ENCODE assay signal across 16 cellular contexts in the genomic region with DNA sequence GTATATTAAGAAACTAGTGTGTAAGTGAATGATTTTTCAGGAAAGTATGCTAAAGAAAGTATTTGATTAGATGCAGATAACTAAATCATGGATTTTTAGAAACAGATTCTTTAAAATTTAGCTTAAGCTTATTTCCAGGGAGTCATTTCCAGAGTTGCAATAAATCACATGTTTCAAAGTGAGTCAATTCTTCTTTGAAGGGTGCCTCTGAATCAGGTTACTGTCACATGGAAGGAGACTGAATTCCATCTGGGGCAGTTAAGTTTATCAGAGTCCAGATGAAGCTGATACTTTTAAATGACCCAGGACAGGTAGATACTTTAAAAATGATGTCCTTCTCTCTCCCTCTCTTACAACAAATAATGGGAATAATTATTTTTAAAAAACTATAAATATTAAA.
"Had no signal": no experiment of that assay in that cellular context is flagged by ENCODE, and none has a peak within 500 bp of the region (broad histone marks: within the 10 kb centered on the region; RNA-seq: fewer than 3 reads in every experiment).

No MANE protein-coding gene starts in this region.

- H3K4me3 Mint-ChIP-seq: activated CD4-positive, alpha-beta memory T cell treated with anti-CD3 and anti-CD28 coated beads, Interleukin-2, amount 10 ng/mL, durations not matched to agents 7 days and 5 days; effector memory CD8-positive, alpha-beta T cell; natural killer cell had no signal

- ATAC-seq: effector memory CD8-positive, alpha-beta T cell; left lung; natural killer cell had no signal

- H3K27me3 ChIP-seq: left lung had no signal

- H3K27ac Mint-ChIP-seq: activated CD4-positive, alpha-beta memory T cell treated with anti-CD3 and anti-CD28 coated beads, Interleukin-2, amount 10 ng/mL, durations not matched to agents 7 days and 5 days; effector memory CD8-positive, alpha-beta T cell; natural killer cell had no signal

- H3K9me3 Mint-ChIP-seq: activated CD4-positive, alpha-beta memory T cell treated with anti-CD3 and anti-CD28 coated beads, Interleukin-2, amount 10 ng/mL, durations not matched to agents 7 days and 5 days; effector memory CD8-positive, alpha-beta T cell; natural killer cell had no signal

- DNase-seq: activated CD4-positive, alpha-beta memory T cell treated with anti-CD3 and anti-CD28 coated beads, Interleukin-2, amount 10 ng/mL, durations not matched to agents 7 days and 5 days; dermis blood vessel endothelial cell; effector memory CD8-positive, alpha-beta T cell; left lung; mesenchymal stem cell; natural killer cell; posterior cingulate gyrus; stimulated activated CD4-positive, alpha-beta T cell treated with anti-CD3 and anti-CD28 coated beads, Interleukin-15, amount 100 ng/mL, for 24 hours; stimulated activated CD4-positive, alpha-beta T cell treated with anti-CD3 and anti-CD28 coated beads, Interleukin-4, amount 100 ng/mL, for 1 hour; stimulated activated naive CD4-positive, alpha-beta T cell; substantia nigra; T-helper 1 cell; T1000 had no signal

- H3K9me3 ChIP-seq: left lung had no signal

- H3K4me3 ChIP-seq: left lung, skin epidermis had no signal

- H3K27ac ChIP-seq: epithelial cell of prostate, left lung, skin epidermis, VCaP had no signal

- H3K27me3 Mint-ChIP-seq: activated CD4-positive, alpha-beta memory T cell treated with anti-CD3 and anti-CD28 coated beads, Interleukin-2, amount 10 ng/mL, durations not matched to agents 7 days and 5 days; effector memory CD8-positive, alpha-beta T cell had no signal
